ENCODE assay signal across 1 cellular context in the genomic region with DNA sequence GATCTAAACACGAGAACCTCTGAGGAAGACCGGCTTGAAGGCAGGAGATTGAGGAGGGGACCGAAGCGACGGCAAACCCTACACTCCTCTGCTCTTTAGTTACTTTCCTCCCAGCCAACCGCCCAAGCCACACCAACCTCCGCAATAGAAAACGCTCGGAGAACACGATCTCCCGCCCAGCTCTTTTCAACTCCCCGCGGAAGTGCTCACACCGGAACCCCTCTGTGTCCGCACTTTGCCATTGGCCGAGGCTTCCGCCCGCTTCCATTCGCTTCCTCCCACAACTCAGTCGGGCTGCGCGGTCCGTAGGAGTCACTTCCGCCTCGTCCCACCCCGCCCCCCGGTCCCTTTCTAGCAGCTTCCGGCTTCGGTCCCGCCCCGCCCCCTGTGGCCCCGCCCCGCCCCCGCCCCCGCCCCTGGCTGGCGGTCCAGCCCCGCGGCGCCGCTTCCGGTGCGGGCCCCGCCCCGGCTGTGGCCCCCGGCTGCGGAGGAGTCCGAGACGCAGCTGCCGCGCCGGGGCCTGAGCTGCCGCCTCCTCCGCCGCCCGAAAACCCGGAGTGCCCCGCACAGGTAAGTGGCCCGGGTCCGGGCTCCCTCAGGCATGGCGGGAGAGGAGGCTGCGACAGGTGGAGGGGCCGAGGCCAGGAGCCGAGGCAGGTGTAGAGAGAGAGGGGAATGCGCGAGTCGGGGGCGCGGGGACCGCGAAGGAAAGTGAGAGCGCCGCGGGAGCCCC.
TF ChIP-seq lines count a peak whose summit lies in the region.

A gene with protein sequence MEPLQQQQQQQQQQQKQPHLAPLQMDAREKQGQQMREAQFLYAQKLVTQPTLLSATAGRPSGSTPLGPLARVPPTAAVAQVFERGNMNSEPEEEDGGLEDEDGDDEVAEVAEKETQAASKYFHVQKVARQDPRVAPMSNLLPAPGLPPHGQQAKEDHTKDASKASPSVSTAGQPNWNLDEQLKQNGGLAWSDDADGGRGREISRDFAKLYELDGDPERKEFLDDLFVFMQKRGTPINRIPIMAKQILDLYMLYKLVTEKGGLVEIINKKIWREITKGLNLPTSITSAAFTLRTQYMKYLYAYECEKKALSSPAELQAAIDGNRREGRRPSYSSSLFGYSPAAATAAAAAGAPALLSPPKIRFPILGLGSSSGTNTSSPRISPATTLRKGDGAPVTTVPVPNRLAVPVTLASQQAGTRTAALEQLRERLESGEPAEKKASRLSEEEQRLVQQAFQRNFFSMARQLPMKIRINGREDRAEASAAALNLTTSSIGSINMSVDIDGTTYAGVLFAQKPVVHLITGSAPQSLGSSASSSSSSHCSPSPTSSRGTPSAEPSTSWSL (plus strand): TSS at position 460 of the 733 bp plus-strand sequence. CDS start 2,717 bp downstream, outside the sequence.

TF ChIP-seq in HEK293, 187 proteins besides CTCF, POLR2A, EP300 and RAD21 (continued from another document and continues in another):
- TF ChIP-seq, protein P1, sequence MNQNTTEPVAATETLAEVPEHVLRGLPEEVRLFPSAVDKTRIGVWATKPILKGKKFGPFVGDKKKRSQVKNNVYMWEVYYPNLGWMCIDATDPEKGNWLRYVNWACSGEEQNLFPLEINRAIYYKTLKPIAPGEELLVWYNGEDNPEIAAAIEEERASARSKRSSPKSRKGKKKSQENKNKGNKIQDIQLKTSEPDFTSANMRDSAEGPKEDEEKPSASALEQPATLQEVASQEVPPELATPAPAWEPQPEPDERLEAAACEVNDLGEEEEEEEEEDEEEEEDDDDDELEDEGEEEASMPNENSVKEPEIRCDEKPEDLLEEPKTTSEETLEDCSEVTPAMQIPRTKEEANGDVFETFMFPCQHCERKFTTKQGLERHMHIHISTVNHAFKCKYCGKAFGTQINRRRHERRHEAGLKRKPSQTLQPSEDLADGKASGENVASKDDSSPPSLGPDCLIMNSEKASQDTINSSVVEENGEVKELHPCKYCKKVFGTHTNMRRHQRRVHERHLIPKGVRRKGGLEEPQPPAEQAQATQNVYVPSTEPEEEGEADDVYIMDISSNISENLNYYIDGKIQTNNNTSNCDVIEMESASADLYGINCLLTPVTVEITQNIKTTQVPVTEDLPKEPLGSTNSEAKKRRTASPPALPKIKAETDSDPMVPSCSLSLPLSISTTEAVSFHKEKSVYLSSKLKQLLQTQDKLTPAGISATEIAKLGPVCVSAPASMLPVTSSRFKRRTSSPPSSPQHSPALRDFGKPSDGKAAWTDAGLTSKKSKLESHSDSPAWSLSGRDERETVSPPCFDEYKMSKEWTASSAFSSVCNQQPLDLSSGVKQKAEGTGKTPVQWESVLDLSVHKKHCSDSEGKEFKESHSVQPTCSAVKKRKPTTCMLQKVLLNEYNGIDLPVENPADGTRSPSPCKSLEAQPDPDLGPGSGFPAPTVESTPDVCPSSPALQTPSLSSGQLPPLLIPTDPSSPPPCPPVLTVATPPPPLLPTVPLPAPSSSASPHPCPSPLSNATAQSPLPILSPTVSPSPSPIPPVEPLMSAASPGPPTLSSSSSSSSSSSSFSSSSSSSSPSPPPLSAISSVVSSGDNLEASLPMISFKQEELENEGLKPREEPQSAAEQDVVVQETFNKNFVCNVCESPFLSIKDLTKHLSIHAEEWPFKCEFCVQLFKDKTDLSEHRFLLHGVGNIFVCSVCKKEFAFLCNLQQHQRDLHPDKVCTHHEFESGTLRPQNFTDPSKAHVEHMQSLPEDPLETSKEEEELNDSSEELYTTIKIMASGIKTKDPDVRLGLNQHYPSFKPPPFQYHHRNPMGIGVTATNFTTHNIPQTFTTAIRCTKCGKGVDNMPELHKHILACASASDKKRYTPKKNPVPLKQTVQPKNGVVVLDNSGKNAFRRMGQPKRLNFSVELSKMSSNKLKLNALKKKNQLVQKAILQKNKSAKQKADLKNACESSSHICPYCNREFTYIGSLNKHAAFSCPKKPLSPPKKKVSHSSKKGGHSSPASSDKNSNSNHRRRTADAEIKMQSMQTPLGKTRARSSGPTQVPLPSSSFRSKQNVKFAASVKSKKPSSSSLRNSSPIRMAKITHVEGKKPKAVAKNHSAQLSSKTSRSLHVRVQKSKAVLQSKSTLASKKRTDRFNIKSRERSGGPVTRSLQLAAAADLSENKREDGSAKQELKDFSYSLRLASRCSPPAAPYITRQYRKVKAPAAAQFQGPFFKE (tag by site-specific recombination; IDR thresholded peaks at IDR 0.05; ENCODE audit: borderline replicate concordance): no peak
- TF ChIP-seq ZNF184 (tag by site-specific recombination; IDR thresholded peaks at IDR 0.05): peak; percentile 37; the same call in 1 of the 2 replicates
- TF ChIP-seq MEIS1 (CRISPR knock-in tag; IDR thresholded peaks at IDR 0.05; ENCODE audit: borderline replicate concordance): no peak
- TF ChIP-seq, protein P2, sequence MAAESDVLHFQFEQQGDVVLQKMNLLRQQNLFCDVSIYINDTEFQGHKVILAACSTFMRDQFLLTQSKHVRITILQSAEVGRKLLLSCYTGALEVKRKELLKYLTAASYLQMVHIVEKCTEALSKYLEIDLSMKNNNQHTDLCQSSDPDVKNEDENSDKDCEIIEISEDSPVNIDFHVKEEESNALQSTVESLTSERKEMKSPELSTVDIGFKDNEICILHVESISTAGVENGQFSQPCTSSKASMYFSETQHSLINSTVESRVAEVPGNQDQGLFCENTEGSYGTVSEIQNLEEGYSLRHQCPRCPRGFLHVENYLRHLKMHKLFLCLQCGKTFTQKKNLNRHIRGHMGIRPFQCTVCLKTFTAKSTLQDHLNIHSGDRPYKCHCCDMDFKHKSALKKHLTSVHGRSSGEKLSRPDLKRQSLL (tag by site-specific recombination; IDR thresholded peaks at IDR 0.05): no peak
- TF ChIP-seq ZNF366 (tag by site-specific recombination; conservative IDR thresholded peaks at IDR 0.05): peak; percentile 38; the same call in 1 of the 2 replicates
- TF ChIP-seq ZNF610 (tag by site-specific recombination; IDR thresholded peaks at IDR 0.05; ENCODE audit: borderline replicate concordance): peak; percentile 73; the same call in 1 of the 2 replicates
- peak; percentile 70 for TF ChIP-seq SP3 (tag by site-specific recombination; IDR thresholded peaks at IDR 0.05)
- TF ChIP-seq ZSCAN30 (tag by site-specific recombination; IDR thresholded peaks at IDR 0.05): peak; percentile 89; the same call in 1 of the 2 replicates
- peak; percentile 32; the same call in 1 of the 2 replicates for TF ChIP-seq GLIS2 (tag by site-specific recombination; IDR thresholded peaks at IDR 0.05)
- TF ChIP-seq ZBTB20 (tag by site-specific recombination; IDR thresholded peaks at IDR 0.05): no peak
- TF ChIP-seq, protein P3, sequence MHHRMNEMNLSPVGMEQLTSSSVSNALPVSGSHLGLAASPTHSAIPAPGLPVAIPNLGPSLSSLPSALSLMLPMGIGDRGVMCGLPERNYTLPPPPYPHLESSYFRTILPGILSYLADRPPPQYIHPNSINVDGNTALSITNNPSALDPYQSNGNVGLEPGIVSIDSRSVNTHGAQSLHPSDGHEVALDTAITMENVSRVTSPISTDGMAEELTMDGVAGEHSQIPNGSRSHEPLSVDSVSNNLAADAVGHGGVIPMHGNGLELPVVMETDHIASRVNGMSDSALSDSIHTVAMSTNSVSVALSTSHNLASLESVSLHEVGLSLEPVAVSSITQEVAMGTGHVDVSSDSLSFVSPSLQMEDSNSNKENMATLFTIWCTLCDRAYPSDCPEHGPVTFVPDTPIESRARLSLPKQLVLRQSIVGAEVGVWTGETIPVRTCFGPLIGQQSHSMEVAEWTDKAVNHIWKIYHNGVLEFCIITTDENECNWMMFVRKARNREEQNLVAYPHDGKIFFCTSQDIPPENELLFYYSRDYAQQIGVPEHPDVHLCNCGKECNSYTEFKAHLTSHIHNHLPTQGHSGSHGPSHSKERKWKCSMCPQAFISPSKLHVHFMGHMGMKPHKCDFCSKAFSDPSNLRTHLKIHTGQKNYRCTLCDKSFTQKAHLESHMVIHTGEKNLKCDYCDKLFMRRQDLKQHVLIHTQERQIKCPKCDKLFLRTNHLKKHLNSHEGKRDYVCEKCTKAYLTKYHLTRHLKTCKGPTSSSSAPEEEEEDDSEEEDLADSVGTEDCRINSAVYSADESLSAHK (tag by site-specific recombination; IDR thresholded peaks at IDR 0.05): peak; percentile 77; the same call in 1 of the 2 replicates
- no peak; the same call in 1 of the 2 replicates for TF ChIP-seq GFI1B (tag by site-specific recombination; IDR thresholded peaks at IDR 0.05)
- TF ChIP-seq, protein P4, sequence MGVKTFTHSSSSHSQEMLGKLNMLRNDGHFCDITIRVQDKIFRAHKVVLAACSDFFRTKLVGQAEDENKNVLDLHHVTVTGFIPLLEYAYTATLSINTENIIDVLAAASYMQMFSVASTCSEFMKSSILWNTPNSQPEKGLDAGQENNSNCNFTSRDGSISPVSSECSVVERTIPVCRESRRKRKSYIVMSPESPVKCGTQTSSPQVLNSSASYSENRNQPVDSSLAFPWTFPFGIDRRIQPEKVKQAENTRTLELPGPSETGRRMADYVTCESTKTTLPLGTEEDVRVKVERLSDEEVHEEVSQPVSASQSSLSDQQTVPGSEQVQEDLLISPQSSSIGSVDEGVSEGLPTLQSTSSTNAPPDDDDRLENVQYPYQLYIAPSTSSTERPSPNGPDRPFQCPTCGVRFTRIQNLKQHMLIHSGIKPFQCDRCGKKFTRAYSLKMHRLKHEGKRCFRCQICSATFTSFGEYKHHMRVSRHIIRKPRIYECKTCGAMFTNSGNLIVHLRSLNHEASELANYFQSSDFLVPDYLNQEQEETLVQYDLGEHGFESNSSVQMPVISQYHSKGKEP (tag by site-specific recombination; IDR thresholded peaks at IDR 0.05): 0 out of 2 replicates have a peak, but pooled peaks have one; percentile 44
- TF ChIP-seq YY2 (tag by site-specific recombination; IDR thresholded peaks at IDR 0.05): no peak
- TF ChIP-seq, protein P5, sequence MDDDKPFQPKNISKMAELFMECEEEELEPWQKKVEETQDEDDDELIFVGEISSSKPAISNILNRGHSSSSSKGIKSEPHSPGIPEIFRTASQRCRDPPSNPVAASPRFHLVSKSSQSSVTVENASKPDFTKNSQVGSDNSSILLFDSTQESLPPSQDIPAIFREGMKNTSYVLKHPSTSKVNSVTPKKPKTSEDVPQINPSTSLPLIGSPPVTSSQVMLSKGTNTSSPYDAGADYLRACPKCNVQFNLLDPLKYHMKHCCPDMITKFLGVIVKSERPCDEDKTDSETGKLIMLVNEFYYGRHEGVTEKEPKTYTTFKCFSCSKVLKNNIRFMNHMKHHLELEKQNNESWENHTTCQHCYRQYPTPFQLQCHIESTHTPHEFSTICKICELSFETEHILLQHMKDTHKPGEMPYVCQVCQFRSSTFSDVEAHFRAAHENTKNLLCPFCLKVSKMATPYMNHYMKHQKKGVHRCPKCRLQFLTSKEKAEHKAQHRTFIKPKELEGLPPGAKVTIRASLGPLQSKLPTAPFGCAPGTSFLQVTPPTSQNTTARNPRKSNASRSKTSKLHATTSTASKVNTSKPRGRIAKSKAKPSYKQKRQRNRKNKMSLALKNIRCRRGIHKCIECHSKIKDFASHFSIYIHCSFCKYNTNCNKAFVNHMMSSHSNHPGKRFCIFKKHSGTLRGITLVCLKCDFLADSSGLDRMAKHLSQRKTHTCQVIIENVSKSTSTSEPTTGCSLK (tag by site-specific recombination; IDR thresholded peaks at IDR 0.05): no peak
- TF ChIP-seq ZXDB (tag by site-specific recombination; IDR thresholded peaks at IDR 0.05): 0 out of 2 replicates have a peak, but pooled peaks have one; percentile 1
- TF ChIP-seq ZNF416 (tag by site-specific recombination; IDR thresholded peaks at IDR 0.05): no peak
- TF ChIP-seq ZNF549 (tag by site-specific recombination; IDR thresholded peaks at IDR 0.05): no peak
- TF ChIP-seq, protein P6, sequence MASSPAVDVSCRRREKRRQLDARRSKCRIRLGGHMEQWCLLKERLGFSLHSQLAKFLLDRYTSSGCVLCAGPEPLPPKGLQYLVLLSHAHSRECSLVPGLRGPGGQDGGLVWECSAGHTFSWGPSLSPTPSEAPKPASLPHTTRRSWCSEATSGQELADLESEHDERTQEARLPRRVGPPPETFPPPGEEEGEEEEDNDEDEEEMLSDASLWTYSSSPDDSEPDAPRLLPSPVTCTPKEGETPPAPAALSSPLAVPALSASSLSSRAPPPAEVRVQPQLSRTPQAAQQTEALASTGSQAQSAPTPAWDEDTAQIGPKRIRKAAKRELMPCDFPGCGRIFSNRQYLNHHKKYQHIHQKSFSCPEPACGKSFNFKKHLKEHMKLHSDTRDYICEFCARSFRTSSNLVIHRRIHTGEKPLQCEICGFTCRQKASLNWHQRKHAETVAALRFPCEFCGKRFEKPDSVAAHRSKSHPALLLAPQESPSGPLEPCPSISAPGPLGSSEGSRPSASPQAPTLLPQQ (tag by site-specific recombination; IDR thresholded peaks at IDR 0.05): peak; percentile 26
- TF ChIP-seq, protein P7, sequence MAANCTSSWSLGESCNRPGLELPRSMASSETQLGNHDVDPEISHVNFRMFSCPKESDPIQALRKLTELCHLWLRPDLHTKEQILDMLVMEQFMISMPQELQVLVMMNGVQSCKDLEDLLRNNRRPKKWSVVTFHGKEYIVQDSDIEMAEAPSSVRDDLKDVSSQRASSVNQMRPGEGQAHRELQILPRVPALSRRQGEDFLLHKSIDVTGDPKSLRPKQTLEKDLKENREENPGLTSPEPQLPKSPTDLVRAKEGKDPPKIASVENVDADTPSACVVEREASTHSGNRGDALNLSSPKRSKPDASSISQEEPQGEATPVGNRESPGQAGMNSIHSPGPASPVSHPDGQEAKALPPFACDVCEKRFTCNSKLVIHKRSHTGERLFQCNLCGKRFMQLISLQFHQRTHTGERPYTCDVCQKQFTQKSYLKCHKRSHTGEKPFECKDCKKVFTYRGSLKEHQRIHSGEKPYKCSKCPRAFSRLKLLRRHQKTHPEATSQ (tag by site-specific recombination; IDR thresholded peaks at IDR 0.05): 0 out of 2 replicates have a peak, but pooled peaks have one; percentile 26
- TF ChIP-seq ZNF777 (tag by site-specific recombination; IDR thresholded peaks at IDR 0.05; ENCODE audit: borderline replicate concordance): no peak
- TF ChIP-seq ZNF555 (tag by site-specific recombination; conservative IDR thresholded peaks at IDR 0.05): no peak
- no peak for TF ChIP-seq ZNF677 (tag by site-specific recombination; IDR thresholded peaks at IDR 0.05)
- peak; percentile 10; the same call in 1 of the 2 replicates for TF ChIP-seq ZNF391 (tag by site-specific recombination; IDR thresholded peaks at IDR 0.05; ENCODE audit: borderline replicate concordance, low read depth)
- TF ChIP-seq ZNF24 (tag by site-specific recombination; IDR thresholded peaks at IDR 0.05): peak; percentile 35; the same call in 1 of the 2 replicates
- TF ChIP-seq EGR2 (tag by site-specific recombination; IDR thresholded peaks at IDR 0.05; ENCODE audit: low read depth): peak; percentile 88
- TF ChIP-seq OVOL3 (tag by site-specific recombination; IDR thresholded peaks at IDR 0.05): no peak
- TF ChIP-seq BCL11A (tag by site-specific recombination; IDR thresholded peaks at IDR 0.05; ENCODE audit: low read depth): no peak
- TF ChIP-seq ZNF335 (tag by site-specific recombination; conservative IDR thresholded peaks at IDR 0.05): peak; percentile 97
- no peak for TF ChIP-seq ZEB2 (tag by site-specific recombination; IDR thresholded peaks at IDR 0.05)
- no peak; the same call in 1 of the 2 replicates for TF ChIP-seq ZNF239 (tag by site-specific recombination; IDR thresholded peaks at IDR 0.05)
- TF ChIP-seq ZNF214 (tag by site-specific recombination; IDR thresholded peaks at IDR 0.05; ENCODE audit: borderline replicate concordance): no peak
- TF ChIP-seq SCRT2 (tag by site-specific recombination; IDR thresholded peaks at IDR 0.05): peak; percentile 58
- TF ChIP-seq ZNF510 (tag by site-specific recombination; IDR thresholded peaks at IDR 0.05; ENCODE audit: insufficient replicate concordance): no peak
- no peak for TF ChIP-seq ZNF112 (tag by site-specific recombination; IDR thresholded peaks at IDR 0.05)
- TF ChIP-seq ZNF544 (tag by site-specific recombination; IDR thresholded peaks at IDR 0.05): no peak
